In the genomic region with DNA sequence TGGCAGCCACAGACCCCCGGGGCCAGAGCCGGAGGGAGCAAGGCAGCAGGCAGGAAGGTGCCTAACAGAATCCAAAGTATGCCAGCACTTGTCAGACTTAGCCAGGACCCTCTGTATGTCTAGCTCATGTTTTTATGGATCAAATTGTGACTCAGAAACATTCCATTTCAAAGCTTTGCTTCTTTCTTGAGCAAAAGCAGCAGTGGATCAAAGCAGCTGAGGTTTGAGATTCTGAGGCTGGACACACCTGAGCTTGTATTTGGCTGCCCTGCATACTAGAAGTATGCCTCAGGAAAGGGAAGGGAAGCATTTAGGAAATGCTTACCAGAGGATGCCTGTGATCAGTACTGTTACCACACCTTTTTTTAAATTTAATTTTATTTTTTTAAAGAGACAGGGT, we compare ENCODE assay signal across 21 cellular contexts.
"Had no signal": no experiment of that assay in that cellular context is flagged by ENCODE, and none has a peak within 500 bp of the region (broad histone marks: within the 10 kb centered on the region; RNA-seq: fewer than 3 reads in every experiment).

No MANE protein-coding gene starts in this region.

- H3K4me3 ChIP-seq: cardiac muscle cell, mucosa of descending colon had no signal

- H3K27ac Mint-ChIP-seq: activated naive CD8-positive, alpha-beta T cell treated with anti-CD3 and anti-CD28 coated beads for 36 hours; T-helper 17 cell had no signal

- ATAC-seq: sciatic nerve, T-helper 17 cell had no signal

- H3K36me3 Mint-ChIP-seq: activated naive CD8-positive, alpha-beta T cell treated with anti-CD3 and anti-CD28 coated beads for 36 hours; naive B cell had no signal

- FAIRE-seq: endometrium, frontal cortex had no signal

- H3K9me3 Mint-ChIP-seq: activated naive CD8-positive, alpha-beta T cell treated with anti-CD3 and anti-CD28 coated beads for 36 hours; naive B cell; neural crest cell had no signal

- H3K4me1 Mint-ChIP-seq: T-helper 17 cell had no signal

- H3K9me3 ChIP-seq: mucosa of descending colon had no signal

- H3K4me3 Mint-ChIP-seq: activated naive CD8-positive, alpha-beta T cell treated with anti-CD3 and anti-CD28 coated beads for 36 hours; neural crest cell; T-helper 17 cell had no signal

- DNase-seq: activated CD4-positive, alpha-beta T cell treated with anti-CD3 and anti-CD28 coated beads for 4 hours; activated CD4-positive, alpha-beta T cell treated with anti-CD3 and anti-CD28 coated beads, Interleukin-2, amount 50 U/mL, for 48 hours; activated CD4-positive, CD25-positive, alpha-beta regulatory T cell; activated CD8-positive, alpha-beta memory T cell treated with anti-CD3 and anti-CD28 coated beads, Interleukin-2, amount 50 U/mL, for 48 hours; activated naive CD4-positive, alpha-beta T cell treated with Interleukin-2 at 50 U/mL for 16 hours; activated naive CD8-positive, alpha-beta T cell treated with anti-CD3 and anti-CD28 coated beads for 36 hours; activated T-cell treated with anti-CD3 and anti-CD28 coated beads, Interleukin-2, amount 50 U/mL, for 48 hours; effector CD4-positive, alpha-beta T cell; hippocampal formation; mesendoderm; mucosa of descending colon; naive B cell; stimulated activated CD4-positive, alpha-beta T cell treated with anti-CD3 and anti-CD28 coated beads, Interleukin-2, amount 100 ng/mL, for 48 hours; stimulated activated CD8-positive, alpha-beta memory T cell treated with anti-CD3 and anti-CD28 coated beads, Interleukin-4, amount 100 ng/mL, for 48 hours; stimulated activated naive CD4-positive, alpha-beta T cell treated with Interleukin-2 at 50 U/mL for 16 hours; T-helper 17 cell had no signal

- H3K27me3 ChIP-seq: cardiac muscle cell had no signal

- H3K27ac ChIP-seq: cardiac muscle cell had no signal

- H3K27me3 Mint-ChIP-seq: naive B cell, T-helper 17 cell had no signal

- H3K36me3 ChIP-seq: cardiac muscle cell had no signal
